In the genomic region with DNA sequence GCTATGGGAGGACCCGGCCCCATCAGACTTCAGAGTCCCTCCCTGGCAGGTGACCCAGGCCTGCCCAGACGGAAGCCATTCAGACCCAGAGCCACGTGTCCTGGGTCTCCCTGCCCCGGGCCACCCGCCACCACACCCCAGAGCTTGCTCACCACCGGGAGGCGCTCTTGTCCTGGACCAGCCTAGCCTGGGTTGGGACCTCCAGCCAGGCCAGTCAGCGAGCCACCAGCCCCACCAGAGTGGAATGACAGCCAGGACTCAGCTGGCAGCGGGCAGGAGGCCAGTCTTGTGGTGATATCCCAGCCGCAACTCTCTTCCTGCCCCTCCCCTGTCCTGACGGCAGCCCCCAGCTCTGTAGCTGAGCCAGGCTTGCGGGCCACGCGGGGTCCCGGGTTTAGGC, we compare ENCODE assay signal across 1 cellular context.
TF ChIP-seq lines count a peak whose summit lies in the region.

No MANE protein-coding gene starts in this region.

TF ChIP-seq in SK-N-SH, 30 proteins besides CTCF, POLR2A, EP300 and RAD21 (continued from another document):
- TF ChIP-seq RXRA (IDR thresholded peaks at IDR 0.05; ENCODE audit: borderline replicate concordance, low read depth) (no peak), MXI1 (IDR thresholded peaks at IDR 0.05; ENCODE audit: low read depth, low read length) (no peak), CHD2 (IDR thresholded peaks at IDR 0.05; ENCODE audit: low read length, partially characterized antibody) (no peak), ELF1 (IDR thresholded peaks at IDR 0.05) (no peak), SIN3A (IDR thresholded peaks at IDR 0.05; ENCODE audit: borderline replicate concordance, low read depth, low read length) (no peak), FOXJ3 (CRISPR knock-in tag; IDR thresholded peaks at IDR 0.05) (no peak), MEF2A (IDR thresholded peaks at IDR 0.05; ENCODE audit: borderline replicate concordance, low read depth) (no peak)
- TF ChIP-seq, protein P1, sequence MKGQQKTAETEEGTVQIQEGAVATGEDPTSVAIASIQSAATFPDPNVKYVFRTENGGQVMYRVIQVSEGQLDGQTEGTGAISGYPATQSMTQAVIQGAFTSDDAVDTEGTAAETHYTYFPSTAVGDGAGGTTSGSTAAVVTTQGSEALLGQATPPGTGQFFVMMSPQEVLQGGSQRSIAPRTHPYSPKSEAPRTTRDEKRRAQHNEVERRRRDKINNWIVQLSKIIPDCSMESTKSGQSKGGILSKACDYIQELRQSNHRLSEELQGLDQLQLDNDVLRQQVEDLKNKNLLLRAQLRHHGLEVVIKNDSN (IDR thresholded peaks at IDR 0.05; ENCODE audit: borderline replicate concordance, low read depth), result no peak
- TF ChIP-seq, protein P2, sequence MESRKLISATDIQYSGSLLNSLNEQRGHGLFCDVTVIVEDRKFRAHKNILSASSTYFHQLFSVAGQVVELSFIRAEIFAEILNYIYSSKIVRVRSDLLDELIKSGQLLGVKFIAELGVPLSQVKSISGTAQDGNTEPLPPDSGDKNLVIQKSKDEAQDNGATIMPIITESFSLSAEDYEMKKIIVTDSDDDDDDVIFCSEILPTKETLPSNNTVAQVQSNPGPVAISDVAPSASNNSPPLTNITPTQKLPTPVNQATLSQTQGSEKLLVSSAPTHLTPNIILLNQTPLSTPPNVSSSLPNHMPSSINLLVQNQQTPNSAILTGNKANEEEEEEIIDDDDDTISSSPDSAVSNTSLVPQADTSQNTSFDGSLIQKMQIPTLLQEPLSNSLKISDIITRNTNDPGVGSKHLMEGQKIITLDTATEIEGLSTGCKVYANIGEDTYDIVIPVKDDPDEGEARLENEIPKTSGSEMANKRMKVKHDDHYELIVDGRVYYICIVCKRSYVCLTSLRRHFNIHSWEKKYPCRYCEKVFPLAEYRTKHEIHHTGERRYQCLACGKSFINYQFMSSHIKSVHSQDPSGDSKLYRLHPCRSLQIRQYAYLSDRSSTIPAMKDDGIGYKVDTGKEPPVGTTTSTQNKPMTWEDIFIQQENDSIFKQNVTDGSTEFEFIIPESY (IDR thresholded peaks at IDR 0.05; ENCODE audit: borderline replicate concordance, low read depth), result no peak
